8 cellular contexts compared by ENCODE assay signal in genomic region chrX:103685396-103685795, GRCh38. TPM values are rescaled to one million over a fixed set of nuclear protein-coding genes. Genes with fewer than 3 reads are reported as not detected.
DNase-seq lines count a peak whose midpoint lies in the region; ATAC-seq, FAIRE-seq and TF ChIP-seq lines count a peak whose summit lies in the region.

No MANE protein-coding gene starts in this region.

- no peak overlapping the region for H3K4ac ChIP-seq in mesendoderm (ENCODE audit: low read depth, low read length)

- H3K36me3 ChIP-seq in BJ (ENCODE audit: control insufficient read depth, insufficient read depth, low read length) (peaks cover 1% of the 10 kb centered on the region; the same call in 1 of the 2 replicates), HUES48 (ENCODE audit: control insufficient read depth, insufficient read depth, low read length) (peaks cover 47% of the 10 kb centered on the region), ascending aorta (peaks cover 11 to 16% of the 10 kb centered on the region in 2 donors), mesendoderm (ENCODE audit: control insufficient read depth, insufficient read depth, low read length) (peaks cover 3% of the 10 kb centered on the region)

- H4K8ac ChIP-seq in mesendoderm (ENCODE audit: low read depth, low read length): no peak overlapping the region

- no peak overlapping the region for H2AK5ac ChIP-seq in mesendoderm (ENCODE audit: low read length)

- peaks cover 13% of the 10 kb centered on the region for H3K79me2 ChIP-seq in mesendoderm (ENCODE audit: control insufficient read depth, insufficient read depth, low read length)

- H3K18ac ChIP-seq in mesendoderm (ENCODE audit: low read length): no peak overlapping the region

- TF ChIP-seq CTCF in BJ (IDR thresholded peaks at IDR 0.05; ENCODE audit: insufficient read depth, low read depth, low read length) (no peak), ascending aorta (IDR thresholded peaks at IDR 0.05) (no peak), D721Med (IDR thresholded peaks at IDR 0.05; ENCODE audit: insufficient read depth, missing control alignments) (no peak)

- peak overlapping the region; percentile 98 for H3K27ac ChIP-seq in HUES48 (ENCODE audit: low read depth, low read length)
- H3K27ac ChIP-seq in ascending aorta: peak overlapping the region; percentile 82 to 86
- no peak overlapping the region for H3K27ac ChIP-seq in mesendoderm (ENCODE audit: low read depth, low read length)

- H2BK120ac ChIP-seq in mesendoderm (ENCODE audit: low read depth, low read length): no peak overlapping the region

- H3K4me1 ChIP-seq in HUES48 (ENCODE audit: control insufficient read depth, insufficient read depth, low read length) (peaks cover 5% of the 10 kb centered on the region; the same call in 1 of the 2 replicates), ascending aorta (no peaks in the 10 kb centered on the region), mesendoderm (ENCODE audit: control insufficient read depth, low read depth, low read length) (no peaks in the 10 kb centered on the region)

- POLR2A ChIA-PET in BJ (lab: Charles Lee): interaction anchor here (0.9 to 1.3 kb wide), 2 partner anchors 145 to 152 kb away, joined by 6 to 8 read pairs; no protein-coding TSS in a partner anchor

- H3K9ac ChIP-seq in HUES48 (ENCODE audit: low read depth, low read length): peak overlapping the region; percentile 95
- peak overlapping the region; percentile 79 for H3K9ac ChIP-seq in mesendoderm (ENCODE audit: low read length)

- intact Hi-C loops in ascending aorta (cut with DNase I): loop anchor here (5.0 to 10.0 kb wide), 4 partner anchors 78 to 1753 kb away; partner anchors contain the start of genes RAB9B, SLC25A53, TCEAL3 and ZMAT1

- H3K4me3 ChIP-seq in BJ (ENCODE audit: low read depth, low read length): peak overlapping the region; percentile 71
- H3K4me3 ChIP-seq in HUES48 (ENCODE audit: low read depth, low read length): peak overlapping the region; percentile 89
- peak overlapping the region; percentile 58 to 60 for H3K4me3 ChIP-seq in ascending aorta
- peak overlapping the region; percentile 72 for H3K4me3 ChIP-seq in mesendoderm (ENCODE audit: low read length)

- H2BK5ac ChIP-seq in mesendoderm (ENCODE audit: low read length): no peak overlapping the region

- H4K5ac ChIP-seq in mesendoderm (ENCODE audit: low read length): no peak overlapping the region

- no CpG with 5 or more reads among the region's 5 CpGs for WGBS in mesendoderm (ENCODE audit: extremely low coverage, insufficient coverage, low lambda C conversion rate)

- DNase-seq in BJ (ENCODE audit: low read depth) (no peak), ascending aorta (ENCODE audit: low spot score in 2 of 2) (no peak), mesendoderm (no peak), D721Med (ENCODE audit: insufficient read length, low spot score) (no peak), NCI-H1417 treated with DMSO at 0.1 percent for 48 hours (lab: John Stamatoyannopoulos, UW) (no peak)

- no peak overlapping the region for H3K56ac ChIP-seq in mesendoderm (ENCODE audit: low read length)

- no peaks in the 10 kb centered on the region for H3K9me3 ChIP-seq in HUES48 (ENCODE audit: control insufficient read depth, insufficient read depth, low read length)
- H3K9me3 ChIP-seq in ascending aorta: no peaks in the 10 kb centered on the region

- no peak overlapping the region for H2BK15ac ChIP-seq in mesendoderm (replicated peaks; ENCODE audit: low read depth)

- H3K4me2 ChIP-seq in mesendoderm (ENCODE audit: low read length): no peak overlapping the region

- H3K23ac ChIP-seq in mesendoderm (ENCODE audit: low read length): no peak overlapping the region

- H3K27me3 ChIP-seq in BJ (ENCODE audit: control insufficient read depth, insufficient read depth, low read length): no peaks in the 10 kb centered on the region
- H3K27me3 ChIP-seq in HUES48 (ENCODE audit: control insufficient read depth, insufficient read depth, low read length): no peaks in the 10 kb centered on the region
- no peaks in the 10 kb centered on the region for H3K27me3 ChIP-seq in ascending aorta
- H3K27me3 ChIP-seq in mesendoderm (ENCODE audit: insufficient read depth, low read length, poor library complexity): no peaks in the 10 kb centered on the region

- H3K79me1 ChIP-seq in mesendoderm (ENCODE audit: low read length): no peaks in the 10 kb centered on the region

- CTCF ChIA-PET in BJ (lab: Yijun Ruan, JAX): interaction anchor here (1.3 to 1.4 kb wide), 2 partner anchors 151 to 196 kb away, joined by 3 read pairs; no protein-coding TSS in a partner anchor

- ATAC-seq in GM21619 (IDR thresholded peaks at IDR 0.05; ENCODE audit: unreplicated experiment) (no peak), esophagus mucosa (no peak)

- FAIRE-seq in D721Med (lab: Jason Lieb, UNC): no peak

RNA-seq across cellular contexts. Expression of gene MORF4L2, which starts 1.1 kb away (rescaled TPM):
- 479 and 701 TPM in 2 replicates for polyA plus RNA-seq in BJ (2011; rRNA removed)
- 139 and 192 TPM in 2 replicates for polyA minus RNA-seq in BJ (2011; rRNA and poly(A)+ RNA removed)
- 211 TPM for total RNA-seq in ascending aorta
- 337 TPM for polyA plus RNA-seq in mesendoderm (2013, experiment 1 of 2)
- polyA plus RNA-seq in mesendoderm (2013, experiment 2 of 2): 337 TPM
- 166 TPM for total RNA-seq in esophagus mucosa

RNA-seq across cellular contexts. Expression of gene TMEM31, which starts 25.3 kb away (rescaled TPM):
- 0.16 and 0.43 TPM in 2 replicates for polyA plus RNA-seq in BJ (2011; rRNA removed)
- polyA minus RNA-seq in BJ (2011; rRNA and poly(A)+ RNA removed): not detected in 2 replicates
- not detected for total RNA-seq in ascending aorta
- 0.56 TPM for polyA plus RNA-seq in mesendoderm (2013, experiment 1 of 2)
- polyA plus RNA-seq in mesendoderm (2013, experiment 2 of 2): 0.36 TPM
- not detected for total RNA-seq in esophagus mucosa

RNA-seq across cellular contexts. Expression of gene TCEAL1, which starts 56.6 kb away (rescaled TPM):
- polyA plus RNA-seq in BJ (2011; rRNA removed): 30.9 and 44.5 TPM in 2 replicates
- polyA minus RNA-seq in BJ (2011; rRNA and poly(A)+ RNA removed): 3.5 TPM in 2 replicates
- total RNA-seq in ascending aorta (4.9 TPM), esophagus mucosa (6.1 TPM)
- polyA plus RNA-seq in mesendoderm (2013, experiment 1 of 2): 4.3 TPM
- 4.4 TPM for polyA plus RNA-seq in mesendoderm (2013, experiment 2 of 2)
